In genomic region chr10:3365630-3366029, GRCh38 we compare ENCODE assay signal across 1 cellular context.
TF ChIP-seq lines count a peak whose summit lies in the region.

No MANE protein-coding gene starts in this region.

TF ChIP-seq in HepG2, 621 proteins besides CTCF, POLR2A, EP300 and RAD21 (continued from another document and continues in another):
- no peak for TF ChIP-seq FIP1L1 (IDR thresholded peaks at IDR 0.05; ENCODE audit: borderline replicate concordance, insufficient read depth, low read depth, low read length)
- TF ChIP-seq MAF1 (CRISPR knock-in tag; IDR thresholded peaks at IDR 0.05; ENCODE audit: borderline replicate concordance) = no peak
- TF ChIP-seq, protein P1, sequence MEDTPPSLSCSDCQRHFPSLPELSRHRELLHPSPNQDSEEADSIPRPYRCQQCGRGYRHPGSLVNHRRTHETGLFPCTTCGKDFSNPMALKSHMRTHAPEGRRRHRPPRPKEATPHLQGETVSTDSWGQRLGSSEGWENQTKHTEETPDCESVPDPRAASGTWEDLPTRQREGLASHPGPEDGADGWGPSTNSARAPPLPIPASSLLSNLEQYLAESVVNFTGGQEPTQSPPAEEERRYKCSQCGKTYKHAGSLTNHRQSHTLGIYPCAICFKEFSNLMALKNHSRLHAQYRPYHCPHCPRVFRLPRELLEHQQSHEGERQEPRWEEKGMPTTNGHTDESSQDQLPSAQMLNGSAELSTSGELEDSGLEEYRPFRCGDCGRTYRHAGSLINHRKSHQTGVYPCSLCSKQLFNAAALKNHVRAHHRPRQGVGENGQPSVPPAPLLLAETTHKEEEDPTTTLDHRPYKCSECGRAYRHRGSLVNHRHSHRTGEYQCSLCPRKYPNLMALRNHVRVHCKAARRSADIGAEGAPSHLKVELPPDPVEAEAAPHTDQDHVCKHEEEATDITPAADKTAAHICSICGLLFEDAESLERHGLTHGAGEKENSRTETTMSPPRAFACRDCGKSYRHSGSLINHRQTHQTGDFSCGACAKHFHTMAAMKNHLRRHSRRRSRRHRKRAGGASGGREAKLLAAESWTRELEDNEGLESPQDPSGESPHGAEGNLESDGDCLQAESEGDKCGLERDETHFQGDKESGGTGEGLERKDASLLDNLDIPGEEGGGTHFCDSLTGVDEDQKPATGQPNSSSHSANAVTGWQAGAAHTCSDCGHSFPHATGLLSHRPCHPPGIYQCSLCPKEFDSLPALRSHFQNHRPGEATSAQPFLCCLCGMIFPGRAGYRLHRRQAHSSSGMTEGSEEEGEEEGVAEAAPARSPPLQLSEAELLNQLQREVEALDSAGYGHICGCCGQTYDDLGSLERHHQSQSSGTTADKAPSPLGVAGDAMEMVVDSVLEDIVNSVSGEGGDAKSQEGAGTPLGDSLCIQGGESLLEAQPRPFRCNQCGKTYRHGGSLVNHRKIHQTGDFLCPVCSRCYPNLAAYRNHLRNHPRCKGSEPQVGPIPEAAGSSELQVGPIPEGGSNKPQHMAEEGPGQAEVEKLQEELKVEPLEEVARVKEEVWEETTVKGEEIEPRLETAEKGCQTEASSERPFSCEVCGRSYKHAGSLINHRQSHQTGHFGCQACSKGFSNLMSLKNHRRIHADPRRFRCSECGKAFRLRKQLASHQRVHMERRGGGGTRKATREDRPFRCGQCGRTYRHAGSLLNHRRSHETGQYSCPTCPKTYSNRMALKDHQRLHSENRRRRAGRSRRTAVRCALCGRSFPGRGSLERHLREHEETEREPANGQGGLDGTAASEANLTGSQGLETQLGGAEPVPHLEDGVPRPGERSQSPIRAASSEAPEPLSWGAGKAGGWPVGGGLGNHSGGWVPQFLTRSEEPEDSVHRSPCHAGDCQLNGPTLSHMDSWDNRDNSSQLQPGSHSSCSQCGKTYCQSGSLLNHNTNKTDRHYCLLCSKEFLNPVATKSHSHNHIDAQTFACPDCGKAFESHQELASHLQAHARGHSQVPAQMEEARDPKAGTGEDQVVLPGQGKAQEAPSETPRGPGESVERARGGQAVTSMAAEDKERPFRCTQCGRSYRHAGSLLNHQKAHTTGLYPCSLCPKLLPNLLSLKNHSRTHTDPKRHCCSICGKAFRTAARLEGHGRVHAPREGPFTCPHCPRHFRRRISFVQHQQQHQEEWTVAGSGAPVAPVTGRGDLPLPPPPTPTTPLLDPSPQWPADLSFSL (CRISPR knock-in tag; IDR thresholded peaks at IDR 0.05) = no peak
- TF ChIP-seq CBX1 (IDR thresholded peaks at IDR 0.05; ENCODE audit: low read depth) = no peak
- TF ChIP-seq ETV5 (CRISPR knock-in tag; IDR thresholded peaks at IDR 0.05; ENCODE audit: borderline replicate concordance) = peak; percentile 23; the same call in 1 of the 2 replicates
- no peak for TF ChIP-seq ADNP (CRISPR knock-in tag; IDR thresholded peaks at IDR 0.05)
- TF ChIP-seq ZBTB1 (CRISPR knock-in tag; IDR thresholded peaks at IDR 0.05; ENCODE audit: borderline replicate concordance) = no peak
- TF ChIP-seq TAF15 (IDR thresholded peaks at IDR 0.05; ENCODE audit: low read depth, low read length, poor library complexity, severe bottlenecking) = no peak
- TF ChIP-seq, protein P2, sequence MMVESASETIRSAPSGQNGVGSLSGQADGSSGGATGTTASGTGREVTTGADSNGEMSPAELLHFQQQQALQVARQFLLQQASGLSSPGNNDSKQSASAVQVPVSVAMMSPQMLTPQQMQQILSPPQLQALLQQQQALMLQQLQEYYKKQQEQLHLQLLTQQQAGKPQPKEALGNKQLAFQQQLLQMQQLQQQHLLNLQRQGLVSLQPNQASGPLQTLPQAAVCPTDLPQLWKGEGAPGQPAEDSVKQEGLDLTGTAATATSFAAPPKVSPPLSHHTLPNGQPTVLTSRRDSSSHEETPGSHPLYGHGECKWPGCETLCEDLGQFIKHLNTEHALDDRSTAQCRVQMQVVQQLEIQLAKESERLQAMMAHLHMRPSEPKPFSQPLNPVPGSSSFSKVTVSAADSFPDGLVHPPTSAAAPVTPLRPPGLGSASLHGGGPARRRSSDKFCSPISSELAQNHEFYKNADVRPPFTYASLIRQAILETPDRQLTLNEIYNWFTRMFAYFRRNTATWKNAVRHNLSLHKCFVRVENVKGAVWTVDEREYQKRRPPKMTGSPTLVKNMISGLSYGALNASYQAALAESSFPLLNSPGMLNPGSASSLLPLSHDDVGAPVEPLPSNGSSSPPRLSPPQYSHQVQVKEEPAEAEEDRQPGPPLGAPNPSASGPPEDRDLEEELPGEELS (CRISPR knock-in tag; IDR thresholded peaks at IDR 0.05) = peak; percentile 82
- peak; percentile 72; the same call in 1 of the 2 replicates for TF ChIP-seq ATF2 (CRISPR knock-in tag; IDR thresholded peaks at IDR 0.05)
- TF ChIP-seq ZNF260 (CRISPR knock-in tag; IDR thresholded peaks at IDR 0.05; ENCODE audit: borderline replicate concordance, low read depth) = no peak
- TF ChIP-seq ZNF142 (CRISPR knock-in tag; IDR thresholded peaks at IDR 0.05) = no peak
- no peak for TF ChIP-seq CSRNP1 (CRISPR knock-in tag; IDR thresholded peaks at IDR 0.05)
- no peak for TF ChIP-seq CCAR2 (optimal IDR thresholded peaks at IDR 0.05; ENCODE audit: low read depth, low read length)
- TF ChIP-seq KDM3A (CRISPR knock-in tag; IDR thresholded peaks at IDR 0.05; ENCODE audit: low read depth) = no peak
- TF ChIP-seq SIX4 (CRISPR knock-in tag; IDR thresholded peaks at IDR 0.05) = no peak
- TF ChIP-seq MAZ (IDR thresholded peaks at IDR 0.05; ENCODE audit: borderline replicate concordance, low read depth, low read length) = no peak
- no peak for TF ChIP-seq MAZ (CRISPR knock-in tag; IDR thresholded peaks at IDR 0.05; ENCODE audit: low read depth)
- 0 out of 2 replicates have a peak, but pooled peaks have one; percentile 32 for TF ChIP-seq JUN (CRISPR knock-in tag; IDR thresholded peaks at IDR 0.05)
- TF ChIP-seq TRIM24 (CRISPR knock-in tag; IDR thresholded peaks at IDR 0.05) = no peak
- TF ChIP-seq NFIC (IDR thresholded peaks at IDR 0.05; ENCODE audit: low read length) = no peak; the same call in 1 of the 2 replicates
- 0 out of 2 replicates have a peak, but pooled peaks have one; percentile 27 for TF ChIP-seq PHF21A (CRISPR knock-in tag; IDR thresholded peaks at IDR 0.05)
- TF ChIP-seq, protein P3, sequence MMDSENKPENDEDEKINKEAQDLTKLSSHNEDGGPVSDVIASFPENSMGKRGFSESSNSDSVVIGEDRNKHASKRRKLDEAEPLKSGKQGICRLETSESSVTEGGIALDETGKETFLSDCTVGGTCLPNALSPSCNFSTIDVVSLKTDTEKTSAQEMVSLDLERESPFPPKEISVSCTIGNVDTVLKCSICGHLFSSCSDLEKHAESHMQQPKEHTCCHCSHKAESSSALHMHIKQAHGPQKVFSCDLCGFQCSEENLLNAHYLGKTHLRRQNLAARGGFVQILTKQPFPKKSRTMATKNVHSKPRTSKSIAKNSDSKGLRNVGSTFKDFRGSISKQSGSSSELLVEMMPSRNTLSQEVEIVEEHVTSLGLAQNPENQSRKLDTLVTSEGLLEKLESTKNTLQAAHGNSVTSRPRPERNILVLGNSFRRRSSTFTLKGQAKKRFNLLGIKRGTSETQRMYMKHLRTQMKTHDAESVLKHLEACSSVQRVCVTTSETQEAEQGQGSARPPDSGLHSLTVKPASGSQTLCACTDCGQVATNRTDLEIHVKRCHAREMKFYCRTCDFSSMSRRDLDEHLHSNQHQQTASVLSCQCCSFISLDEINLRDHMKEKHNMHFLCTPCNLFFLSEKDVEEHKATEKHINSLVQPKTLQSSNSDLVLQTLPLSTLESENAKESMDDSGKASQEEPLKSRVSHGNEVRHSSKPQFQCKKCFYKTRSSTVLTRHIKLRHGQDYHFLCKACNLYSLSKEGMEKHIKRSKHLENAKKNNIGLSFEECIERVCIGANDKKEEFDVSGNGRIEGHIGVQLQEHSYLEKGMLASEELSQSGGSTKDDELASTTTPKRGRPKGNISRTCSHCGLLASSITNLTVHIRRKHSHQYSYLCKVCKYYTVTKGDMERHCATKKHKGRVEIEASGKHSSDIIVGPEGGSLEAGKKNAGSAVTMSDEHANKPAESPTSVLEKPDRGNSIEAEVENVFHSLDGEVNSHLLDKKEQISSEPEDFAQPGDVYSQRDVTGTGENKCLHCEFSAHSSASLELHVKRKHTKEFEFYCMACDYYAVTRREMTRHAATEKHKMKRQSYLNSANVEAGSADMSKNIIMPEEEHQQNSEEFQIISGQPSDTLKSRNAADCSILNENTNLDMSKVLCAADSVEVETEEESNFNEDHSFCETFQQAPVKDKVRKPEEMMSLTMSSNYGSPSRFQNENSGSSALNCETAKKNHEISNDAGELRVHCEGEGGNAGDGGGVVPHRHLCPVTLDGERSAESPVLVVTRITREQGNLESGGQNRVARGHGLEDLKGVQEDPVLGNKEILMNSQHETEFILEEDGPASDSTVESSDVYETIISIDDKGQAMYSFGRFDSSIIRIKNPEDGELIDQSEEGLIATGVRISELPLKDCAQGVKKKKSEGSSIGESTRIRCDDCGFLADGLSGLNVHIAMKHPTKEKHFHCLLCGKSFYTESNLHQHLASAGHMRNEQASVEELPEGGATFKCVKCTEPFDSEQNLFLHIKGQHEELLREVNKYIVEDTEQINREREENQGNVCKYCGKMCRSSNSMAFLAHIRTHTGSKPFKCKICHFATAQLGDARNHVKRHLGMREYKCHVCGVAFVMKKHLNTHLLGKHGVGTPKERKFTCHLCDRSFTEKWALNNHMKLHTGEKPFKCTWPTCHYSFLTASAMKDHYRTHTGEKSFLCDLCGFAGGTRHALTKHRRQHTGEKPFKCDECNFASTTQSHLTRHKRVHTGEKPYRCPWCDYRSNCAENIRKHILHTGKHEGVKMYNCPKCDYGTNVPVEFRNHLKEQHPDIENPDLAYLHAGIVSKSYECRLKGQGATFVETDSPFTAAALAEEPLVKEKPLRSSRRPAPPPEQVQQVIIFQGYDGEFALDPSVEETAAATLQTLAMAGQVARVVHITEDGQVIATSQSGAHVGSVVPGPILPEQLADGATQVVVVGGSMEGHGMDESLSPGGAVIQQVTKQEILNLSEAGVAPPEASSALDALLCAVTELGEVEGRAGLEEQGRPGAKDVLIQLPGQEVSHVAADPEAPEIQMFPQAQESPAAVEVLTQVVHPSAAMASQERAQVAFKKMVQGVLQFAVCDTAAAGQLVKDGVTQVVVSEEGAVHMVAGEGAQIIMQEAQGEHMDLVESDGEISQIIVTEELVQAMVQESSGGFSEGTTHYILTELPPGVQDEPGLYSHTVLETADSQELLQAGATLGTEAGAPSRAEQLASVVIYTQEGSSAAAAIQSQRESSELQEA (CRISPR knock-in tag; IDR thresholded peaks at IDR 0.05; ENCODE audit: not compliant biosample characterization) = no peak
- TF ChIP-seq RFXANK (CRISPR knock-in tag; IDR thresholded peaks at IDR 0.05) = no peak
- TF ChIP-seq MED1 (CRISPR knock-in tag; IDR thresholded peaks at IDR 0.05) = peak; percentile 29; the same call in 1 of the 2 replicates
- no peak for TF ChIP-seq DNMT1 (CRISPR knock-in tag; IDR thresholded peaks at IDR 0.05)
- TF ChIP-seq ZNF24 (IDR thresholded peaks at IDR 0.05) = no peak
